8 cellular contexts compared by ENCODE assay signal in the genomic region with DNA sequence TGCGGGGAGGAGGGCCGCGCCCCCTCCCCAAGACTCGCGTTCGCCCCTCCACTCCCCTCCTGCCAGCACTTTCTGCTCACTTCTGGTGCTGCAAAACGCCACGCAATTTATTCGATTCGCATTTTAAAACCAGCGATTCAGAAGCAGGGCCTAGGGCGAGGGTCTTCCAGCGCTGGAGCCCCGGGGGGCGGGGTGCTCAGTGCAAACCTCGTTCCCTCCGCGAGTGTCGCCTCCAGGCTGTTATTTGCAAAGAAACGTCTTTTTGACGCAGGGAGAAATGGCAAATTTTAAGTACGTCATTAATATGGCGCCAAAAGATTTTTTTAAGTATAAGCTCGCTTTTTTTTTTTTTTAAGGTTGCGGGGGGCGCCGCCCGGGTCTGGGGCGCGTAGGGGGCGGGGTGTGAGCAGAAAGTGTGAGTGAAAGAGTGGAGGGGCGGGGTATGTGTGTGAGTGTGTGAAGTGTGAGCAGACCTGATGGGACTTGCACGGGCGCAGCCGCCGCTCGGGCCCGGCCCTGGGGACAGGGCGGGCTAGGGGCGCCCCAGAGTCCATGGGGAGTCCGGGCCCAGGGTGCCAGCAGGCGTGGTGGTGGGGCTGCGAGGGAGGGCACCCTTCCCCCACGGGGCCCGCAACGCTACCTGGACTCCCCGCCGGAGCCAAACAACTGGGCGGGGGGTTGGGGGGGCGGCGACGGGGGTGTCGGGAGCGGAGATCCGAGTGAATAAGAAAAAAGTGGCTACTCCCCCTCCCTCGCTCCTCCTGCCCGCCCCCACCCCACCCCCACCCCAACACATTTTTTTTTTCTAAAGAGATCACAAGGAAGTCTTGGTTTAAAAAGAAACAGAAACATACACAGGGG.
DNase-seq lines count a peak whose midpoint lies in the region; ATAC-seq lines count a peak whose summit lies in the region.

A gene (plus strand): TSS at position 845 of the 861 bp plus-strand sequence. CDS start 10,188 bp downstream, outside the sequence.

- DNase-seq in NCI-H2029 (lab: John Stamatoyannopoulos, UW) (peak; percentile 50), NCI-H2029 treated with DMSO at 0.1 percent for 48 hours (lab: John Stamatoyannopoulos, UW) (no peak), NT2/D1 (ENCODE audit: low read depth, low spot score) (no peak), activated T-cell treated with anti-CD3 and anti-CD28 coated beads for 1 hour (ENCODE audit: low read depth) (peak; percentile 66), epidermal melanocyte (ENCODE audit: insufficient read length, low spot score) (peak; percentile 68), middle frontal gyrus (ENCODE audit: extremely low spot score, low spot score) (peak; percentile 10)
- peak; percentile 58 to 66 for DNase-seq in stimulated activated CD8-positive, alpha-beta memory T cell treated with anti-CD3 and anti-CD28 coated beads, Interleukin-2, amount 100 ng/mL, for 1 hour (ENCODE audit: low read depth in 2 of 2)

- H3K9ac ChIP-seq in NT2/D1 (ENCODE audit: insufficient read length, low read depth), result peak within 1 kb of the TSS; percentile 91

- ATAC-seq in HG03045 (IDR thresholded peaks at IDR 0.05; ENCODE audit: unreplicated experiment), result peak; percentile 37

- H3K36me3 ChIP-seq in NT2/D1 (ENCODE audit: insufficient read depth, insufficient read length, low read length), result peaks cover 4% of the 10 kb centered on the region

- no peaks in the 10 kb centered on the region for H3K27me3 ChIP-seq in NT2/D1 (ENCODE audit: insufficient read depth, insufficient read length)

- H3K9me3 ChIP-seq in NT2/D1 (ENCODE audit: insufficient read depth, low read length), result no peaks in the 10 kb centered on the region

- peak within 1 kb of the TSS; percentile 83 for H3K4me3 ChIP-seq in NT2/D1 (ENCODE audit: insufficient read length, low read depth)

- H3K4me1 ChIP-seq in NT2/D1 (ENCODE audit: insufficient read depth, insufficient read length), result peaks cover 4% of the 10 kb centered on the region

Comparison
In these comparisons a context has a peak if more than half of its experiments do, and no peak if none do; other contexts are left out.
1. DNase-seq: peak in NCI-H2029 (single experiment), activated T-cell treated with anti-CD3 and anti-CD28 coated beads for 1 hour (single experiment), epidermal melanocyte (single experiment), middle frontal gyrus (single experiment) and stimulated activated CD8-positive, alpha-beta memory T cell treated with anti-CD3 and anti-CD28 coated beads, Interleukin-2, amount 100 ng/mL, for 1 hour (2 of 2); none in NCI-H2029 treated with DMSO at 0.1 percent for 48 hours (single experiment) and NT2/D1 (single experiment).